ENCODE assay signal across 8 cellular contexts in genomic region chr16:70524406-70524825, GRCh38. TPM values are rescaled to one million over a fixed set of nuclear protein-coding genes. Genes with fewer than 3 reads are reported as not detected.
A peak's percentile ranks its signal among the peaks of the same experiment; 100 is the strongest.
DNase-seq lines count a peak whose midpoint lies in the region; ATAC-seq and TF ChIP-seq lines count a peak whose summit lies in the region.
"Not testable (repeated sequence)": the region's sequence is repeated elsewhere in the genome, so short reads cannot be mapped to it uniquely, and the experiment has no call there.

No MANE protein-coding gene starts in this region.

- in situ Hi-C loops in IMR-90 (cut with MboI; ENCODE audit: low sequenced_read_pairs) = not testable (repeated sequence)

- peak overlapping the region; percentile 86 for H3K4me2 ChIP-seq in IMR-90 (ENCODE audit: low read depth, low read length)

- not testable (repeated sequence) for H3K9me3 ChIP-seq in IMR-90 (ENCODE audit: control insufficient read depth, insufficient read depth, low read length); endocrine pancreas (ENCODE audit: control insufficient read depth, low read length)

- H3K27ac ChIP-seq in IMR-90 (ENCODE audit: insufficient read depth, low read length) = peak overlapping the region; percentile 79

- H4K20me1 ChIP-seq in IMR-90 (ENCODE audit: insufficient read depth, low read length) = peaks cover 42% of the 10 kb centered on the region

- peak overlapping the region; percentile 94 for H3K9ac ChIP-seq in IMR-90 (ENCODE audit: low read depth, low read length)
- peak overlapping the region; percentile 70 for H3K9ac ChIP-seq in endocrine pancreas (ENCODE audit: control insufficient read depth, insufficient read depth, low read length)

- peak overlapping the region; percentile 50; the same call in 1 of the 2 replicates for H4K5ac ChIP-seq in IMR-90 (ENCODE audit: low read depth, low read length)

- H2BK120ac ChIP-seq in IMR-90 (ENCODE audit: low read depth, low read length) = peak overlapping the region; percentile 26; the same call in 1 of the 2 replicates

- H2AK9ac ChIP-seq in IMR-90 (replicated peaks; ENCODE audit: low read depth, low read length, poor library complexity) = peak overlapping the region; percentile 98

- H2BK15ac ChIP-seq in IMR-90 (ENCODE audit: low read depth, low read length) = not testable (repeated sequence)

- peak overlapping the region; percentile 94 for H3K4me3 Mint-ChIP-seq in activated naive CD4-positive, alpha-beta T cell treated with anti-CD3 and anti-CD28 coated beads for 36 hours
- H3K4me3 Mint-ChIP-seq in progenitor cell of endocrine pancreas (ENCODE audit: low read depth) (peak overlapping the region; percentile 96), type B pancreatic cell (peak overlapping the region; percentile 95)

- H3K27me3 ChIP-seq in IMR-90 (ENCODE audit: control insufficient read depth, insufficient read depth, low read length); endocrine pancreas (ENCODE audit: control insufficient read depth, insufficient read depth, low read length): not testable (repeated sequence)

- peak overlapping the region; percentile 91 for H3K23ac ChIP-seq in IMR-90 (ENCODE audit: low read depth, low read length)

- peaks cover 10% of the 10 kb centered on the region for H3K36me3 ChIP-seq in IMR-90 (ENCODE audit: control insufficient read depth, insufficient read depth, low read length)
- not testable (repeated sequence) for H3K36me3 ChIP-seq in endocrine pancreas (ENCODE audit: control insufficient read depth, insufficient read depth, low read length)

- not testable (repeated sequence) for H3K9me1 ChIP-seq in IMR-90 (ENCODE audit: insufficient read depth, low read length)

- intact Hi-C loops in IMR-90 (cut with micrococcal nuclease) = not testable (repeated sequence)
- intact Hi-C loops in activated naive CD4-positive, alpha-beta T cell treated with anti-CD3 and anti-CD28 coated beads for 36 hours (cut with micrococcal nuclease) = loop anchor here (10.0 kb wide), 1 partner anchor 270 kb away; the partner anchor contains the start of gene EXOSC6

- dilution Hi-C loops in IMR-90 (cut with HindIII; ENCODE audit: low sequenced_read_pairs, unreplicated experiment) = not testable (repeated sequence)

- BruUV-seq in IMR-90 (replicated peaks; lab: Mats Ljungman, UMichigan) = TSS peak; percentile 68

- H3K18ac ChIP-seq in IMR-90 (ENCODE audit: low read depth, low read length) = peak overlapping the region; percentile 8; the same call in 1 of the 2 replicates

- TF ChIP-seq RAD21 in IMR-90 (IDR thresholded peaks at IDR 0.05; ENCODE audit: low read length) = not testable (repeated sequence)

- H3K14ac ChIP-seq in IMR-90 (replicated peaks; ENCODE audit: low read depth, low read length) = peak overlapping the region; percentile 96

- H3K4me3 ChIP-seq in IMR-90 (ENCODE audit: insufficient read depth, low read depth, low read length) = peak overlapping the region; percentile 63
- H3K4me3 ChIP-seq in endocrine pancreas (ENCODE audit: control insufficient read depth, insufficient read depth, low read length) = peak overlapping the region; percentile 94

- peaks cover 59% of the 10 kb centered on the region for H3K36me3 Mint-ChIP-seq in activated naive CD4-positive, alpha-beta T cell treated with anti-CD3 and anti-CD28 coated beads for 36 hours (ENCODE audit: low read depth)
- H3K36me3 Mint-ChIP-seq in progenitor cell of endocrine pancreas (ENCODE audit: insufficient read depth) (peaks cover 20% of the 10 kb centered on the region), type B pancreatic cell (peaks cover 30% of the 10 kb centered on the region)

- not testable (repeated sequence) for H2BK20ac ChIP-seq in IMR-90 (ENCODE audit: low read depth, low read length)

- 0% methylated on average over 12 of the region's 24 CpGs; no CpG with 5 or more reads in 1 of the 2 experiments for WGBS in IMR-90 (ENCODE audit: extremely low coverage in 2 of 2, insufficient read length in 1 of 2), 2 experiments

- TF ChIP-seq POLR2A in IMR-90 (IDR thresholded peaks at IDR 0.05; ENCODE audit: low read depth, low read length) = not testable (repeated sequence)

- peak overlapping the region; percentile 64 for H2BK5ac ChIP-seq in IMR-90 (ENCODE audit: low read depth, low read length, poor library complexity, severe bottlenecking)

- peaks cover 57% of the 10 kb centered on the region for H3K4me1 Mint-ChIP-seq in activated naive CD4-positive, alpha-beta T cell treated with anti-CD3 and anti-CD28 coated beads for 36 hours (ENCODE audit: low read depth)
- H3K4me1 Mint-ChIP-seq in progenitor cell of endocrine pancreas (ENCODE audit: low read depth) = peaks cover 29% of the 10 kb centered on the region
- peaks cover 26% of the 10 kb centered on the region for H3K4me1 Mint-ChIP-seq in type B pancreatic cell (ENCODE audit: unreplicated experiment)

- peak overlapping the region; percentile 93; the same call in 1 of the 2 replicates for H3K4ac ChIP-seq in IMR-90 (ENCODE audit: low read depth, low read length)

- H3K27ac Mint-ChIP-seq in activated naive CD4-positive, alpha-beta T cell treated with anti-CD3 and anti-CD28 coated beads for 36 hours = peak overlapping the region; percentile 99
- H3K27ac Mint-ChIP-seq in progenitor cell of endocrine pancreas (peak overlapping the region; percentile 99), type B pancreatic cell (peak overlapping the region; percentile 97)

- peak overlapping the region; percentile 95 for H3K56ac ChIP-seq in IMR-90 (ENCODE audit: extremely low read depth, insufficient read depth, low read length)

- H4K8ac ChIP-seq in IMR-90 (ENCODE audit: low read depth in 2 of 2, low read length in 2 of 2) = peak overlapping the region; percentile 98

- CTCF ChIA-PET in IMR-90 (lab: Yijun Ruan, JAX) = interaction anchor here (0.6 kb wide), 1 partner anchor 246 kb away, joined by 3 read pairs; no protein-coding TSS in a partner anchor
- CTCF ChIA-PET in activated naive CD4-positive, alpha-beta T cell treated with anti-CD3 and anti-CD28 coated beads for 36 hours (lab: Charles Lee) = interaction anchor here (1.0 to 1.2 kb wide), 4 partner anchors 15 to 272 kb away, joined by 3 to 5 read pairs (median 3); no protein-coding TSS in a partner anchor

- peak overlapping the region; percentile 93 for H2AK5ac ChIP-seq in IMR-90 (ENCODE audit: low read depth, low read length)

- not testable (repeated sequence) for H2AFZ ChIP-seq in IMR-90 (replicated peaks; ENCODE audit: low read length, poor library complexity)

- not testable (repeated sequence) for H3K4me1 ChIP-seq in IMR-90 (ENCODE audit: control insufficient read depth, insufficient read depth, low read length)
- peaks cover 11% of the 10 kb centered on the region for H3K4me1 ChIP-seq in endocrine pancreas (ENCODE audit: control insufficient read depth, insufficient read depth, low read length)

- TF ChIP-seq CTCF in IMR-90 (conservative IDR thresholded peaks at IDR 0.05; ENCODE audit: low read depth, low read length); progenitor cell of endocrine pancreas (IDR thresholded peaks at IDR 0.05; ENCODE audit: unreplicated experiment); type B pancreatic cell (conservative IDR thresholded peaks at IDR 0.05): not testable (repeated sequence)

- H4K91ac ChIP-seq in IMR-90 (ENCODE audit: insufficient read depth, low read depth, low read length) = peak overlapping the region; percentile 80

- peak; percentile 4 for DNase-seq in GM04504 (ENCODE audit: low read depth)
- not testable (repeated sequence) for DNase-seq in IMR-90; progenitor cell of endocrine pancreas (ENCODE audit: low spot score, unreplicated experiment); type B pancreatic cell (ENCODE audit: extremely low spot score, unreplicated experiment)
- peak in 3 of 5 donors; percentile 19 to 29 (median 21) for DNase-seq in T-helper 1 cell
- DNase-seq in activated naive CD4-positive, alpha-beta T cell treated with anti-CD3 and anti-CD28 coated beads for 36 hours = peak; percentile 36
- peak; percentile 43 for DNase-seq in kidney glomerular epithelial cell (lab: John Stamatoyannopoulos, UW)

- peaks cover 8 to 47% of the 10 kb centered on the region in 2 experiments for H3K79me1 ChIP-seq in IMR-90 (ENCODE audit: low read depth in 1 of 2, low read length in 2 of 2)

- H3K27me3 Mint-ChIP-seq in activated naive CD4-positive, alpha-beta T cell treated with anti-CD3 and anti-CD28 coated beads for 36 hours (ENCODE audit: low read depth); progenitor cell of endocrine pancreas; type B pancreatic cell: not testable (repeated sequence)

- peak; percentile 4; the same call in 1 of the 2 replicates for ATAC-seq in IMR-90 (ENCODE audit: low read depth)

- POLR2A ChIA-PET in IMR-90 (lab: Charles Lee; ENCODE audit: unreplicated experiment) = not testable (repeated sequence)

- not testable (repeated sequence) for H3K9me3 Mint-ChIP-seq in activated naive CD4-positive, alpha-beta T cell treated with anti-CD3 and anti-CD28 coated beads for 36 hours; progenitor cell of endocrine pancreas (ENCODE audit: low read depth); type B pancreatic cell

RNA-seq across cellular contexts. Expression of gene SF3B3, which starts 0.8 kb away (rescaled TPM):
- total RNA-seq in IMR-90 (2012; rRNA removed) = 97.9 and 112 TPM in 2 replicates
- polyA plus RNA-seq in IMR-90 (2012; rRNA removed) = 123 and 134 TPM in 2 replicates
- polyA plus RNA-seq in IMR-90 (2012; cell fraction: cytosol; rRNA removed) = 57.4 and 93.9 TPM in 2 replicates
- polyA plus RNA-seq in IMR-90 (2012; cell fraction: nucleus; rRNA removed; ENCODE audit: low replicate concordance) = 86.5 and 136 TPM in 2 replicates
- 100 to 1,000 TPM; 397 to 416 TPM for total RNA-seq in activated naive CD4-positive, alpha-beta T cell treated with anti-CD3 and anti-CD28 coated beads for 36 hours
- 379 and 387 TPM in 2 replicates for total RNA-seq in progenitor cell of endocrine pancreas
- 283 and 429 TPM in 2 replicates for total RNA-seq in type B pancreatic cell (ENCODE audit: low replicate concordance)

RNA-seq across cellular contexts. Expression of gene COG4, which starts 1.1 kb away (rescaled TPM):
- total RNA-seq in IMR-90 (2012; rRNA removed) = 85.0 and 96.1 TPM in 2 replicates
- polyA plus RNA-seq in IMR-90 (2012; rRNA removed) = 47.5 and 49.7 TPM in 2 replicates
- polyA plus RNA-seq in IMR-90 (2012; cell fraction: cytosol; rRNA removed) = 71.3 and 112 TPM in 2 replicates
- 77.5 and 117 TPM in 2 replicates for polyA plus RNA-seq in IMR-90 (2012; cell fraction: nucleus; rRNA removed; ENCODE audit: low replicate concordance)
- 10 to 100 TPM; 42.0 to 48.7 TPM for total RNA-seq in activated naive CD4-positive, alpha-beta T cell treated with anti-CD3 and anti-CD28 coated beads for 36 hours
- 75.9 and 76.0 TPM in 2 replicates for total RNA-seq in progenitor cell of endocrine pancreas
- total RNA-seq in type B pancreatic cell (ENCODE audit: low replicate concordance) = 79.0 and 96.8 TPM in 2 replicates
